20 cellular contexts compared by ENCODE assay signal in genomic region chr13:73902847-73903246, GRCh38.
DNase-seq lines count a peak whose midpoint lies in the region; FAIRE-seq and TF ChIP-seq lines count a peak whose summit lies in the region.
"Had no signal": no experiment of that assay in that cellular context is flagged by ENCODE, and none has a peak within 500 bp of the region (broad histone marks: within the 10 kb centered on the region; RNA-seq: fewer than 3 reads in every experiment).

No MANE protein-coding gene starts in this region.

- H3K4me1 Mint-ChIP-seq in astrocyte (ENCODE audit: low read depth, unreplicated experiment), result peaks cover 3% of the 10 kb centered on the region
- no peaks in the 10 kb centered on the region for H3K4me1 Mint-ChIP-seq in activated T-helper 1 cell treated with anti-CD3 and anti-CD28 coated beads, Interleukin-12 subunit alpha, Interleukin-12 subunit beta, Interleukin-2, Interleukin-4 antibody, amounts not matched to agents 30 ng/mL and 10 ng/mL and 1 ng/mL, durations not matched to agents 14 hours and 24 hours and 36 hours (ENCODE audit: low read depth)
- H3K4me1 Mint-ChIP-seq: CD14-positive monocyte had no signal

- H2AFZ ChIP-seq in OCI-LY7 (ENCODE audit: low read length) (no peak overlapping the region), astrocyte (ENCODE audit: low read depth, low read length) (no peak overlapping the region)
- H2AFZ ChIP-seq: GM23338 had no signal

- H3K9me3 Mint-ChIP-seq in astrocyte (ENCODE audit: unreplicated experiment), result no peaks in the 10 kb centered on the region
- no peaks in the 10 kb centered on the region for H3K9me3 Mint-ChIP-seq in activated T-helper 1 cell treated with anti-CD3 and anti-CD28 coated beads, Interleukin-12 subunit alpha, Interleukin-12 subunit beta, Interleukin-2, Interleukin-4 antibody, amounts not matched to agents 30 ng/mL and 10 ng/mL and 1 ng/mL, durations not matched to agents 14 hours and 24 hours and 36 hours
- H3K9me3 Mint-ChIP-seq: GM23338 had no signal

- 0 out of 2 replicates have a peak, but pooled peaks cover 4% of the 10 kb centered on the region for H3K36me3 ChIP-seq in OCI-LY7 (ENCODE audit: insufficient read depth, low read length)
- no peaks in the 10 kb centered on the region for H3K36me3 ChIP-seq in astrocyte (ENCODE audit: insufficient read depth, low read length)

- CTCF ChIA-PET in OCI-LY7 (lab: Charles Lee; ENCODE audit: unreplicated experiment), result no interaction called here

- no peak overlapping the region for H3K27ac Mint-ChIP-seq in astrocyte (ENCODE audit: unreplicated experiment)
- no peak overlapping the region for H3K27ac Mint-ChIP-seq in activated T-helper 1 cell treated with anti-CD3 and anti-CD28 coated beads, Interleukin-12 subunit alpha, Interleukin-12 subunit beta, Interleukin-2, Interleukin-4 antibody, amounts not matched to agents 30 ng/mL and 10 ng/mL and 1 ng/mL, durations not matched to agents 14 hours and 24 hours and 36 hours
- H3K27ac Mint-ChIP-seq: CD14-positive monocyte; CD8-positive, alpha-beta T cell; GM23338 had no signal

- no peaks in the 10 kb centered on the region for H3K79me2 ChIP-seq in OCI-LY7 (ENCODE audit: insufficient read depth, low read depth, low read length)
- peaks cover 3% of the 10 kb centered on the region for H3K79me2 ChIP-seq in astrocyte (ENCODE audit: insufficient read depth, low read length)

- peaks cover 23% of the 10 kb centered on the region for H3K4me1 ChIP-seq in OCI-LY7 (ENCODE audit: insufficient read depth, low read length, poor library complexity, severe bottlenecking)
- H3K4me1 ChIP-seq in astrocyte (ENCODE audit: insufficient read depth, low read length), result no peaks in the 10 kb centered on the region
- H3K4me1 ChIP-seq: A549 had no signal

- no peaks in the 10 kb centered on the region for H3K27me3 ChIP-seq in astrocyte (ENCODE audit: insufficient read depth, low read length)
- H3K27me3 ChIP-seq: BLaER1 had no signal

- H3K4me2 ChIP-seq in OCI-LY7 (ENCODE audit: low read length), result peak overlapping the region; percentile 6; the same call in 1 of the 2 replicates
- no peak overlapping the region for H3K4me2 ChIP-seq in astrocyte (ENCODE audit: low read length)
- H3K4me2 ChIP-seq: A549, BLaER1, GM23338 had no signal

- TF ChIP-seq CTCF in OCI-LY7 (conservative IDR thresholded peaks at IDR 0.05; ENCODE audit: low read length), result no peak
- no peak for TF ChIP-seq CTCF in astrocyte (IDR thresholded peaks at IDR 0.05; ENCODE audit: insufficient read depth, low read depth, low read length)

- intact Hi-C loops in OCI-LY7 (cut with micrococcal nuclease; ENCODE audit: unreplicated experiment), result no loop called here
- intact Hi-C loops in activated T-helper 1 cell treated with anti-CD3 and anti-CD28 coated beads, Interleukin-12 subunit alpha, Interleukin-12 subunit beta, Interleukin-2, Interleukin-4 antibody, amounts not matched to agents 30 ng/mL and 10 ng/mL and 1 ng/mL, durations not matched to agents 14 hours and 24 hours and 36 hours (cut with micrococcal nuclease), result no loop called here

- no peak overlapping the region for H3K4me3 Mint-ChIP-seq in astrocyte (ENCODE audit: unreplicated experiment)
- no peak overlapping the region for H3K4me3 Mint-ChIP-seq in activated T-helper 1 cell treated with anti-CD3 and anti-CD28 coated beads, Interleukin-12 subunit alpha, Interleukin-12 subunit beta, Interleukin-2, Interleukin-4 antibody, amounts not matched to agents 30 ng/mL and 10 ng/mL and 1 ng/mL, durations not matched to agents 14 hours and 24 hours and 36 hours
- H3K4me3 Mint-ChIP-seq: CD14-positive monocyte; CD8-positive, alpha-beta T cell; GM23338 had no signal

- H3K36me3 Mint-ChIP-seq in astrocyte (ENCODE audit: low read depth, unreplicated experiment), result peaks cover 2% of the 10 kb centered on the region
- no peaks in the 10 kb centered on the region for H3K36me3 Mint-ChIP-seq in activated T-helper 1 cell treated with anti-CD3 and anti-CD28 coated beads, Interleukin-12 subunit alpha, Interleukin-12 subunit beta, Interleukin-2, Interleukin-4 antibody, amounts not matched to agents 30 ng/mL and 10 ng/mL and 1 ng/mL, durations not matched to agents 14 hours and 24 hours and 36 hours (ENCODE audit: low read depth)
- H3K36me3 Mint-ChIP-seq: CD14-positive monocyte had no signal

- no peak overlapping the region for H3K9ac ChIP-seq in astrocyte (ENCODE audit: low read length)
- H3K9ac ChIP-seq: BLaER1 had no signal

- H3K9me2 ChIP-seq in OCI-LY7 (ENCODE audit: insufficient read depth, low read length), result no peaks in the 10 kb centered on the region; the same call in 1 of the 2 replicates

- FAIRE-seq in astrocyte (lab: Jason Lieb, UNC), result peak; percentile 65
- FAIRE-seq: A549, H54, HTR-8/SVneo had no signal

- BruUV-seq in OCI-LY7 (replicated peaks; lab: Mats Ljungman, UMichigan), result no TSS peak

- DNase-seq in NCI-H2171 treated with DMSO at 0.1 percent for 48 hours (lab: John Stamatoyannopoulos, UW), result peak; percentile 36
- no peak for DNase-seq in NCI-H2171 (lab: John Stamatoyannopoulos, UW)
- no peak for DNase-seq in OCI-LY7 (ENCODE audit: low spot score)
- DNase-seq in astrocyte (ENCODE audit: low read depth), result no peak
- no peak for DNase-seq in NCI-H226
- DNase-seq in NK-92 treated with Interleukin-12 subunit alpha and Interleukin-12 subunit beta, amount 100 ng/mL, for 24 hours (lab: John Stamatoyannopoulos, UW), result no peak
- DNase-seq in activated T-helper 1 cell treated with anti-CD3 and anti-CD28 coated beads, Interleukin-12 subunit alpha, Interleukin-12 subunit beta, Interleukin-2, Interleukin-4 antibody, amounts not matched to agents 30 ng/mL and 10 ng/mL and 1 ng/mL, durations not matched to agents 14 hours and 24 hours and 36 hours (ENCODE audit: low spot score), result no peak
- DNase-seq: Calu3; CD8-positive, alpha-beta T cell; DMS79 treated with DMSO at 0.1 percent for 48 hours; EL; HCEC 1CT; IMR-90 had no signal

- H3K27me3 Mint-ChIP-seq in astrocyte (ENCODE audit: low read depth, unreplicated experiment), result no peaks in the 10 kb centered on the region
- no peaks in the 10 kb centered on the region for H3K27me3 Mint-ChIP-seq in activated T-helper 1 cell treated with anti-CD3 and anti-CD28 coated beads, Interleukin-12 subunit alpha, Interleukin-12 subunit beta, Interleukin-2, Interleukin-4 antibody, amounts not matched to agents 30 ng/mL and 10 ng/mL and 1 ng/mL, durations not matched to agents 14 hours and 24 hours and 36 hours (ENCODE audit: insufficient read depth)

- H3K4me3 ChIP-seq in OCI-LY7 (ENCODE audit: low read depth, low read length, poor library complexity, severe bottlenecking), result no peak overlapping the region
- H3K4me3 ChIP-seq in astrocyte (ENCODE audit: insufficient read depth, low read depth, low read length), result no peak overlapping the region
- H3K4me3 ChIP-seq: A549, BLaER1, GM23338 had no signal

- POLR2A ChIA-PET in OCI-LY7 (lab: Charles Lee), result interaction anchor here (0.5 to 1.1 kb wide), 3 partner anchors 10 to 97 kb away, joined by 3 to 8 read pairs (median 4); no protein-coding TSS in a partner anchor

- H3K9me3 ChIP-seq in OCI-LY7 (ENCODE audit: low read length), result no peaks in the 10 kb centered on the region
- H3K9me3 ChIP-seq in astrocyte (ENCODE audit: insufficient read depth, low read depth, low read length), result no peaks in the 10 kb centered on the region
- H3K9me3 ChIP-seq: A549, BLaER1 had no signal

- H3K27ac ChIP-seq in OCI-LY7 (ENCODE audit: low read depth, low read length, poor library complexity, severe bottlenecking), result no peak overlapping the region
- H3K27ac ChIP-seq in astrocyte (ENCODE audit: low read depth, low read length), result no peak overlapping the region
- H3K27ac ChIP-seq: 22Rv1, A549, BLaER1 had no signal

- no peaks in the 10 kb centered on the region for H4K20me1 ChIP-seq in OCI-LY7 (ENCODE audit: insufficient read depth, low read length)
- H4K20me1 ChIP-seq in astrocyte (ENCODE audit: insufficient read depth, low read length), result peaks cover 12% of the 10 kb centered on the region
